10 cellular contexts compared by ENCODE assay signal in genomic region chr13:26719356-26719945, GRCh38. TPM values are rescaled to one million over a fixed set of nuclear protein-coding genes. Genes with fewer than 3 reads are reported as not detected.
A peak's percentile ranks its signal among the peaks of the same experiment; 100 is the strongest.
DNase-seq lines count a peak whose midpoint lies in the region; ATAC-seq, FAIRE-seq and TF ChIP-seq lines count a peak whose summit lies in the region.
"Had no signal": no experiment of that assay in that cellular context is flagged by ENCODE, and none has a peak within 500 bp of the region (broad histone marks: within the 10 kb centered on the region; RNA-seq: fewer than 3 reads in every experiment).

No MANE protein-coding gene starts in this region.

- TF ChIP-seq CTCF in astrocyte (IDR thresholded peaks at IDR 0.05; ENCODE audit: insufficient read depth, low read depth, low read length) (peak; percentile 8), kidney (IDR thresholded peaks at IDR 0.05; ENCODE audit: borderline replicate concordance, extremely low read depth, insufficient read depth) (no peak)

- H4K8ac ChIP-seq in trophoblast cell (ENCODE audit: low read depth, low read length): no peak overlapping the region

- no peak overlapping the region for H2BK120ac ChIP-seq in trophoblast cell (ENCODE audit: insufficient read depth, low read length, poor library complexity)

- H2AFZ ChIP-seq in astrocyte (ENCODE audit: low read depth, low read length) (no peak overlapping the region), trophoblast cell (ENCODE audit: insufficient read depth, low read length, poor library complexity) (no peak overlapping the region)

- H3K27me3 ChIP-seq in astrocyte (ENCODE audit: insufficient read depth, low read length): no peaks in the 10 kb centered on the region
- H3K27me3 ChIP-seq in trophoblast cell (ENCODE audit: insufficient read depth, low read length): no peaks in the 10 kb centered on the region

- no peaks in the 10 kb centered on the region for H3K36me3 Mint-ChIP-seq in astrocyte (ENCODE audit: low read depth, unreplicated experiment)
- H3K36me3 Mint-ChIP-seq: activated naive CD8-positive, alpha-beta T cell treated with anti-CD3 and anti-CD28 coated beads for 36 hours had no signal

- H2BK12ac ChIP-seq in trophoblast cell (ENCODE audit: low read length): no peak overlapping the region

- no peak for ATAC-seq in HG03439 (IDR thresholded peaks at IDR 0.05; ENCODE audit: unreplicated experiment)

- H3K4me1 ChIP-seq in astrocyte (ENCODE audit: insufficient read depth, low read length): no peaks in the 10 kb centered on the region
- H3K4me1 ChIP-seq in trophoblast cell (ENCODE audit: control insufficient read depth in 1 of 2, insufficient read depth in 2 of 2, low read length in 2 of 2): no peaks in the 10 kb centered on the region
- H3K4me1 ChIP-seq in kidney (ENCODE audit: control insufficient read depth in 1 of 2, insufficient read depth in 1 of 2, low read depth in 1 of 2, low read length in 2 of 2): no peaks in the 10 kb centered on the region

- no peak overlapping the region for H2BK5ac ChIP-seq in trophoblast cell (ENCODE audit: low read depth, low read length, poor library complexity)

- no peak overlapping the region for H3K4ac ChIP-seq in trophoblast cell (ENCODE audit: low read depth, low read length)

- H3K4me3 ChIP-seq in astrocyte (ENCODE audit: insufficient read depth, low read depth, low read length) (no peak overlapping the region), trophoblast cell (ENCODE audit: low read depth, low read length) (peak overlapping the region; percentile 30), kidney (ENCODE audit: low read length in 2 of 2) (no peak overlapping the region)
- H3K4me3 ChIP-seq: spleen had no signal

- no peak overlapping the region for H4K91ac ChIP-seq in trophoblast cell (ENCODE audit: low read depth, low read length)

- H3K79me2 ChIP-seq in astrocyte (ENCODE audit: insufficient read depth, low read length) (no peaks in the 10 kb centered on the region), trophoblast cell (ENCODE audit: control insufficient read depth, insufficient read depth, low read length, poor library complexity) (no peaks in the 10 kb centered on the region)

- H3K9ac ChIP-seq in astrocyte (ENCODE audit: low read length) (no peak overlapping the region), trophoblast cell (ENCODE audit: low read length) (no peak overlapping the region), kidney (ENCODE audit: low read length in 2 of 2) (no peak overlapping the region)

- no peak overlapping the region for H3K4me2 ChIP-seq in astrocyte (ENCODE audit: low read length)
- no peak overlapping the region for H3K4me2 ChIP-seq in trophoblast cell (ENCODE audit: low read length)

- intact Hi-C loops in kidney (cut with DNase I): loop anchor here (10.0 kb wide), 1 partner anchor 215 kb away; no protein-coding TSS in a partner anchor

- no peak overlapping the region for H3K27ac Mint-ChIP-seq in astrocyte (ENCODE audit: unreplicated experiment)
- H3K27ac Mint-ChIP-seq: activated naive CD8-positive, alpha-beta T cell treated with anti-CD3 and anti-CD28 coated beads for 36 hours had no signal

- H3K4me1 Mint-ChIP-seq in astrocyte (ENCODE audit: low read depth, unreplicated experiment): no peaks in the 10 kb centered on the region

- H3K9me3 Mint-ChIP-seq in astrocyte (ENCODE audit: unreplicated experiment): no peaks in the 10 kb centered on the region
- H3K9me3 Mint-ChIP-seq: activated naive CD8-positive, alpha-beta T cell treated with anti-CD3 and anti-CD28 coated beads for 36 hours had no signal

- no peaks in the 10 kb centered on the region for H3K36me3 ChIP-seq in astrocyte (ENCODE audit: insufficient read depth, low read length)
- no peaks in the 10 kb centered on the region for H3K36me3 ChIP-seq in trophoblast cell (ENCODE audit: control insufficient read depth in 1 of 2, insufficient read depth in 2 of 2, low read length in 2 of 2)
- H3K36me3 ChIP-seq in kidney (ENCODE audit: control insufficient read depth in 1 of 2, insufficient read depth in 2 of 2, low read length in 2 of 2): no peaks in the 10 kb centered on the region
- H3K36me3 ChIP-seq: spleen had no signal

- no peaks in the 10 kb centered on the region for H4K20me1 ChIP-seq in astrocyte (ENCODE audit: insufficient read depth, low read length)

- no CpG with 5 or more reads among the region's 5 CpGs for WGBS in trophoblast cell (ENCODE audit: extremely low coverage, insufficient coverage, insufficient read length)

- H3K27ac ChIP-seq in astrocyte (ENCODE audit: low read depth, low read length) (no peak overlapping the region), trophoblast cell (ENCODE audit: low read depth, low read length) (no peak overlapping the region), kidney (ENCODE audit: low read depth in 2 of 2, low read length in 2 of 2) (no peak overlapping the region)
- H3K27ac ChIP-seq: spleen had no signal

- H4K12ac ChIP-seq in trophoblast cell (ENCODE audit: low read depth, low read length): no peak overlapping the region

- H2AK5ac ChIP-seq in trophoblast cell (ENCODE audit: low read length): no peak overlapping the region

- H3K4me3 Mint-ChIP-seq in astrocyte (ENCODE audit: unreplicated experiment): no peak overlapping the region
- H3K4me3 Mint-ChIP-seq: activated naive CD8-positive, alpha-beta T cell treated with anti-CD3 and anti-CD28 coated beads for 36 hours had no signal

- no peak overlapping the region for H3K14ac ChIP-seq in trophoblast cell (ENCODE audit: low read length)

- no peak overlapping the region for H3K23ac ChIP-seq in trophoblast cell (ENCODE audit: low read length)

- peaks cover 6% of the 10 kb centered on the region for H3K27me3 Mint-ChIP-seq in astrocyte (ENCODE audit: low read depth, unreplicated experiment)
- H3K27me3 Mint-ChIP-seq: activated naive CD8-positive, alpha-beta T cell treated with anti-CD3 and anti-CD28 coated beads for 36 hours had no signal

- H3K9me3 ChIP-seq in astrocyte (ENCODE audit: insufficient read depth, low read depth, low read length) (peaks cover 3% of the 10 kb centered on the region), trophoblast cell (ENCODE audit: insufficient read depth, low read depth, low read length) (peaks cover 3% of the 10 kb centered on the region), kidney (ENCODE audit: control insufficient read depth in 1 of 2, low read length in 2 of 2) (no peaks in the 10 kb centered on the region)
- H3K9me3 ChIP-seq: spleen had no signal

- no peak overlapping the region for H3K18ac ChIP-seq in trophoblast cell (ENCODE audit: low read length)

- no peaks in the 10 kb centered on the region for H3K79me1 ChIP-seq in trophoblast cell (ENCODE audit: low read length)

- DNase-seq in NCI-H2107 treated with DMSO at 0.1 percent for 48 hours (lab: John Stamatoyannopoulos, UW; ENCODE audit: unreplicated experiment): peak; percentile 19
- DNase-seq in NCI-H2107 (lab: John Stamatoyannopoulos, UW): no peak
- DNase-seq in NCI-H2171 (lab: John Stamatoyannopoulos, UW): peak; percentile 16
- DNase-seq in astrocyte (ENCODE audit: low read depth): no peak
- DNase-seq in trophoblast cell: no peak
- no peak for DNase-seq in kidney
- no peak for DNase-seq in iPS-NIHi7 (ENCODE audit: extremely low spot score)
- DNase-seq: activated naive CD8-positive, alpha-beta T cell treated with anti-CD3 and anti-CD28 coated beads for 36 hours; spleen had no signal

- no peak for FAIRE-seq in astrocyte (lab: Jason Lieb, UNC)
- FAIRE-seq in kidney (lab: Jason Lieb, UNC): no peak

RNA-seq across cellular contexts. Expression of gene GPR12, which starts 41.1 kb away (rescaled TPM):
- total RNA-seq in astrocyte: 0.14 TPM in 1 of 2 replicates, not detected in the other
- polyA plus RNA-seq in trophoblast cell (2013): not detected in 2 replicates
- total RNA-seq in kidney: not detected
- not detected for polyA plus RNA-seq in kidney (ENCODE audit: insufficient read depth, low read depth, low replicate concordance)
- total RNA-seq: activated naive CD8-positive, alpha-beta T cell treated with anti-CD3 and anti-CD28 coated beads for 36 hours had no signal

Comparison
In these comparisons a context has a peak if more than half of its experiments do, and no peak if none do; other contexts are left out.
1. DNase-seq: peak in NCI-H2107 treated with DMSO at 0.1 percent for 48 hours (single experiment) and NCI-H2171 (single experiment); none in NCI-H2107 (single experiment), astrocyte (single experiment), trophoblast cell (0 of 2), kidney (single experiment) and iPS-NIHi7 (single experiment).